ENCODE assay signal across 1 cellular context in genomic region chr19:58356971-58357797, GRCh38.
TF ChIP-seq lines count a peak whose summit lies in the region.

No MANE protein-coding gene starts in this region.

TF ChIP-seq in HepG2, 621 proteins besides CTCF, POLR2A, EP300 and RAD21:
- TF ChIP-seq CBX1 (IDR thresholded peaks at IDR 0.05; ENCODE audit: low read depth) (no peak), NFE2L1 (CRISPR knock-in tag; IDR thresholded peaks at IDR 0.05; ENCODE audit: borderline replicate concordance) (no peak), ZNF740 (CRISPR knock-in tag; IDR thresholded peaks at IDR 0.05) (no peak), CBX2 (IDR thresholded peaks at IDR 0.05; ENCODE audit: low read depth, low read length) (no peak), CBX2 (CRISPR knock-in tag; IDR thresholded peaks at IDR 0.05; ENCODE audit: low read depth) (no peak), HOXA3 (CRISPR knock-in tag; IDR thresholded peaks at IDR 0.05) (no peak), ZMYM2 (CRISPR knock-in tag; IDR thresholded peaks at IDR 0.05) (no peak), ZNF335 (CRISPR knock-in tag; IDR thresholded peaks at IDR 0.05) (no peak), AHR (CRISPR knock-in tag; IDR thresholded peaks at IDR 0.05) (no peak), ZNF616 (CRISPR knock-in tag; IDR thresholded peaks at IDR 0.05; ENCODE audit: low read depth) (no peak), NCOA5 (CRISPR knock-in tag; IDR thresholded peaks at IDR 0.05) (no peak)
TF ChIP-seq in HepG2: peak in this region for 0.
